ENCODE assay signal across 1 cellular context in the genomic region with DNA sequence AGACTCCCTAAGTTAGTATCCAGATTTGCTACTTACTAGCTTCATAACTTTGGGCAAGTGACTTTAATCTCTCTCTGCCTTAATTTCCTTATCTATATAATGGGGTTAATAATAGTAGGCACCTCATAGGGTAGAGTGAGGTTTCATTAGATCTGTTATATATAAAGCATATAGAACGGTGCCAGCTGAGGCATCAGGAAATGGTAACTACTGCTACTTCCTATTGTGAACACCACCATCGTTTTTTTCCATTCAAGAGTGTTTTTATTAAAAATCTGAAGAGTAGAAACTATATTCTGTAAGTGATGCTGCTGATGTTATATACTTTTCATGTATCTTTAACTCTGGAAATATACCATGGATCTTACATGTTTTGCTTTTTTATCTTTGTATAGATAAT.
TF ChIP-seq lines count a peak whose summit lies in the region.

No MANE protein-coding gene starts in this region.

TF ChIP-seq in HEK293T, 16 proteins besides CTCF, POLR2A, EP300 and RAD21:
- no peak for TF ChIP-seq SUZ12 (IDR thresholded peaks at IDR 0.05)
- no peak for TF ChIP-seq ZNF384 (IDR thresholded peaks at IDR 0.05)
- TF ChIP-seq ARNT (IDR thresholded peaks at IDR 0.05) = no peak
- no peak for TF ChIP-seq SP1 (IDR thresholded peaks at IDR 0.05)
- no peak for TF ChIP-seq L3MBTL2 (conservative IDR thresholded peaks at IDR 0.05)
- no peak for TF ChIP-seq LEF1 (IDR thresholded peaks at IDR 0.05; ENCODE audit: borderline replicate concordance)
- TF ChIP-seq CTBP1 (IDR thresholded peaks at IDR 0.05; ENCODE audit: borderline replicate concordance) = no peak
- TF ChIP-seq FOXK2 (IDR thresholded peaks at IDR 0.05) = no peak
- no peak for TF ChIP-seq BHLHE40 (IDR thresholded peaks at IDR 0.05; ENCODE audit: borderline replicate concordance)
- TF ChIP-seq NFRKB (IDR thresholded peaks at IDR 0.05) = no peak
- TF ChIP-seq, protein P1, sequence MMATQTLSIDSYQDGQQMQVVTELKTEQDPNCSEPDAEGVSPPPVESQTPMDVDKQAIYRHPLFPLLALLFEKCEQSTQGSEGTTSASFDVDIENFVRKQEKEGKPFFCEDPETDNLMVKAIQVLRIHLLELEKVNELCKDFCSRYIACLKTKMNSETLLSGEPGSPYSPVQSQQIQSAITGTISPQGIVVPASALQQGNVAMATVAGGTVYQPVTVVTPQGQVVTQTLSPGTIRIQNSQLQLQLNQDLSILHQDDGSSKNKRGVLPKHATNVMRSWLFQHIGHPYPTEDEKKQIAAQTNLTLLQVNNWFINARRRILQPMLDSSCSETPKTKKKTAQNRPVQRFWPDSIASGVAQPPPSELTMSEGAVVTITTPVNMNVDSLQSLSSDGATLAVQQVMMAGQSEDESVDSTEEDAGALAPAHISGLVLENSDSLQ (IDR thresholded peaks at IDR 0.05) = no peak
- no peak for TF ChIP-seq TARDBP (IDR thresholded peaks at IDR 0.05)
- no peak for TF ChIP-seq FOXM1 (IDR thresholded peaks at IDR 0.05; ENCODE audit: borderline replicate concordance)
- no peak for TF ChIP-seq FOXA1 (IDR thresholded peaks at IDR 0.05)
- no peak for TF ChIP-seq HDGF (IDR thresholded peaks at IDR 0.05; ENCODE audit: borderline replicate concordance)
- TF ChIP-seq ELF4 (IDR thresholded peaks at IDR 0.05) = no peak
TF ChIP-seq in HEK293T: peak in this region for 0.
